ENCODE assay signal across 11 cellular contexts in the genomic region with DNA sequence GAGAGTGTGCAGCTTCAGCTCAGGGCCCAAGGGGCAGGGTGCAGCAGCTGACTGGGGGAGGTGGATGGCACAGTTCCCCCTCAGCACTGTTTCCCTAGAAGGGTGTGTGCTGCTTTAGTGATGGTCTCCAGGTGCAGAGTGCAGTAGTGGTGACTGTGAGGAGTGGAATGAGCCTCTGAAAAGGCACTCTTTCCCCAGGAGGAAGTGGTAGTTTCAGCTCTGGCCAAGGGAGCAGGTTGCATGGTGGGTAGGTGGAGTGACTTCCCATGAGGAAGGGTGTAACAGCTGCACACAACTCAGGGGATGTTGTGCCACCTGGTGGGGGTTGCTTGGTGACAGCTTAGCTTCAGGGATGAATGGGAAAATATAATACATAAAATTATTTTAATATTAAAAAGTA.
DNase-seq lines count a peak whose midpoint lies in the region; ATAC-seq and TF ChIP-seq lines count a peak whose summit lies in the region.
"Had no signal": no experiment of that assay in that cellular context is flagged by ENCODE, and none has a peak within 500 bp of the region (broad histone marks: within the 10 kb centered on the region; RNA-seq: fewer than 3 reads in every experiment).

No MANE protein-coding gene starts in this region.

- H3K9me3 ChIP-seq in T-helper 17 cell (ENCODE audit: control insufficient read depth, low read length, poor library complexity, severe bottlenecking) = no peaks in the 10 kb centered on the region

- DNase-seq in CMK (ENCODE audit: low read depth) (peak; percentile 7), M059J (ENCODE audit: low read depth) (peak; percentile 3), chondrocyte (ENCODE audit: low spot score) (no peak), T-helper 17 cell (no peak), hypothalamus (lab: John Stamatoyannopoulos, UW) (no peak), foreskin fibroblast (no peak), GOT3 (lab: John Stamatoyannopoulos, UW) (no peak)

- H3K4me3 ChIP-seq in foreskin fibroblast (ENCODE audit: low read depth in 1 of 2, low read length in 2 of 2) = no peak overlapping the region

- TF ChIP-seq CTCF in chondrocyte (IDR thresholded peaks at IDR 0.05) (peak; percentile 76), foreskin fibroblast (IDR thresholded peaks at IDR 0.05; ENCODE audit: low read depth, low read length) (no peak)

- ATAC-seq in GM21360 (IDR thresholded peaks at IDR 0.05; ENCODE audit: unreplicated experiment) (peak; percentile 78), T-helper 17 cell (no peak)
- ATAC-seq: Panc1 had no signal

- peaks cover 6% of the 10 kb centered on the region for H3K9me3 Mint-ChIP-seq in chondrocyte (ENCODE audit: low read depth)

- peaks cover 24% of the 10 kb centered on the region for H3K27me3 Mint-ChIP-seq in chondrocyte (ENCODE audit: low read depth)
- H3K27me3 Mint-ChIP-seq in T-helper 17 cell = no peaks in the 10 kb centered on the region
- H3K27me3 Mint-ChIP-seq: brain; stimulated activated naive CD8-positive, alpha-beta T cell treated with anti-CD3 and anti-CD28 coated beads, Interleukin-15, Interleukin-2, amounts not matched to agents 100 ng/mL and 50 ng/mL, for 24 hours had no signal

- H3K36me3 Mint-ChIP-seq in chondrocyte (ENCODE audit: low read depth) (peaks cover 2% of the 10 kb centered on the region), T-helper 17 cell (ENCODE audit: low read depth) (no peaks in the 10 kb centered on the region)
- H3K36me3 Mint-ChIP-seq: brain had no signal

- H3K4me1 Mint-ChIP-seq in chondrocyte (ENCODE audit: low read depth) (peaks cover 5% of the 10 kb centered on the region), T-helper 17 cell (no peaks in the 10 kb centered on the region)

- H3K27ac Mint-ChIP-seq in chondrocyte (ENCODE audit: unreplicated experiment) = no peak overlapping the region
- no peak overlapping the region for H3K27ac Mint-ChIP-seq in T-helper 17 cell
- H3K27ac Mint-ChIP-seq: brain; stimulated activated naive CD8-positive, alpha-beta T cell treated with anti-CD3 and anti-CD28 coated beads, Interleukin-15, Interleukin-2, amounts not matched to agents 100 ng/mL and 50 ng/mL, for 24 hours had no signal

- H3K4me3 Mint-ChIP-seq in chondrocyte (ENCODE audit: unreplicated experiment) (no peak overlapping the region), T-helper 17 cell (no peak overlapping the region)
- H3K4me3 Mint-ChIP-seq: brain; stimulated activated naive CD8-positive, alpha-beta T cell treated with anti-CD3 and anti-CD28 coated beads, Interleukin-15, Interleukin-2, amounts not matched to agents 100 ng/mL and 50 ng/mL, for 24 hours had no signal

Comparison
In these comparisons a context has a peak if more than half of its experiments do, and no peak if none do; other contexts are left out.
1. DNase-seq: peak in CMK (single experiment) and M059J (single experiment); none in chondrocyte (single experiment), T-helper 17 cell (0 of 3), hypothalamus (0 of 51), foreskin fibroblast (0 of 2) and GOT3 (single experiment).